ENCODE assay signal across 20 cellular contexts in genomic region chr11:19352736-19353110, GRCh38.
"Had no signal": no experiment of that assay in that cellular context is flagged by ENCODE, and none has a peak within 500 bp of the region (broad histone marks: within the 10 kb centered on the region; RNA-seq: fewer than 3 reads in every experiment).

No MANE protein-coding gene starts in this region.

- H3K9ac ChIP-seq: parathyroid adenoma had no signal

- H3K9me3 Mint-ChIP-seq: activated naive CD4-positive, alpha-beta T cell treated with anti-CD3 and anti-CD28 coated beads for 36 hours; activated naive CD8-positive, alpha-beta T cell treated with anti-CD3 and anti-CD28 coated beads, Interleukin-2, amount 50 U/mL, for 24 hours; activated T-helper 2 cell treated with anti-CD3 and anti-CD28 coated beads, Interferon-gamma antibody, Interleukin-2, Interleukin-4, amounts not matched to agents 10 μg/mL and 5 μg/mL and 100 μg/mL, durations not matched to agents 14 hours and 24 hours and 36 hours; memory B cell; natural killer cell had no signal

- H3K4me1 ChIP-seq: colonic mucosa, parathyroid adenoma had no signal

- H3K36me3 Mint-ChIP-seq: memory B cell, natural killer cell had no signal

- H3K4me1 Mint-ChIP-seq: activated naive CD8-positive, alpha-beta T cell treated with anti-CD3 and anti-CD28 coated beads, Interleukin-2, amount 50 U/mL, for 24 hours; memory B cell; natural killer cell had no signal

- H3K27ac ChIP-seq: colonic mucosa, esophagus muscularis mucosa, left lung, neutrophil, parathyroid adenoma, tibial nerve, VCaP had no signal

- H2AFZ ChIP-seq: parathyroid adenoma had no signal

- ATAC-seq: activated naive CD8-positive, alpha-beta T cell treated with anti-CD3 and anti-CD28 coated beads, Interleukin-2, amount 50 U/mL, for 24 hours; left lung; natural killer cell had no signal

- H3K27ac Mint-ChIP-seq: activated naive CD4-positive, alpha-beta T cell treated with anti-CD3 and anti-CD28 coated beads for 36 hours; activated naive CD8-positive, alpha-beta T cell treated with anti-CD3 and anti-CD28 coated beads, Interleukin-2, amount 50 U/mL, for 24 hours; activated T-helper 2 cell treated with anti-CD3 and anti-CD28 coated beads, Interferon-gamma antibody, Interleukin-2, Interleukin-4, amounts not matched to agents 10 μg/mL and 5 μg/mL and 100 μg/mL, durations not matched to agents 14 hours and 24 hours and 36 hours; memory B cell; natural killer cell had no signal

- H3K9me3 ChIP-seq: colonic mucosa, esophagus muscularis mucosa, left lung, neutrophil, tibial nerve had no signal

- H3K36me3 ChIP-seq: colonic mucosa, esophagus muscularis mucosa, left lung, neutrophil, tibial nerve had no signal

- H3K4me3 ChIP-seq: colonic mucosa, esophagus muscularis mucosa, left lung, tibial nerve had no signal

- H3K4me3 Mint-ChIP-seq: activated naive CD4-positive, alpha-beta T cell treated with anti-CD3 and anti-CD28 coated beads for 36 hours; activated naive CD8-positive, alpha-beta T cell treated with anti-CD3 and anti-CD28 coated beads, Interleukin-2, amount 50 U/mL, for 24 hours; memory B cell; natural killer cell had no signal

- H3K79me2 ChIP-seq: parathyroid adenoma had no signal

- DNase-seq: activated CD4-positive, alpha-beta T cell treated with anti-CD3 and anti-CD28 coated beads for 1 hour; activated CD4-positive, alpha-beta T cell treated with anti-CD3 and anti-CD28 coated beads, Interleukin-2, amount 50 U/mL, for 48 hours; activated naive CD4-positive, alpha-beta T cell treated with anti-CD3 and anti-CD28 coated beads for 36 hours; activated naive CD8-positive, alpha-beta T cell treated with anti-CD3 and anti-CD28 coated beads, Interleukin-2, amount 50 U/mL, for 24 hours; activated T-cell treated with anti-CD3 and anti-CD28 coated beads, Interleukin-2, amount 50 U/mL, for 1 hour; colonic mucosa; hypothalamus; kidney; left lung; natural killer cell; stimulated activated CD4-positive, alpha-beta T cell treated with anti-CD3 and anti-CD28 coated beads, Interleukin-15, amount 100 ng/mL, for 24 hours; stimulated activated CD4-positive, alpha-beta T cell treated with anti-CD3 and anti-CD28 coated beads, Interleukin-4, amount 100 ng/mL, for 24 hours; stimulated activated naive CD4-positive, alpha-beta T cell had no signal
